ENCODE assay signal across 10 cellular contexts in genomic region chr9:98861881-98862501, GRCh38. TPM values are rescaled to one million over a fixed set of nuclear protein-coding genes. Genes with fewer than 3 reads are reported as not detected.
DNase-seq lines count a peak whose midpoint lies in the region; ATAC-seq and TF ChIP-seq lines count a peak whose summit lies in the region.
"Had no signal": no experiment of that assay in that cellular context is flagged by ENCODE, and none has a peak within 500 bp of the region (broad histone marks: within the 10 kb centered on the region; RNA-seq: fewer than 3 reads in every experiment).

No MANE protein-coding gene starts in this region.

- H3K23ac ChIP-seq in trophoblast cell (ENCODE audit: low read length): no peak overlapping the region

- H3K18ac ChIP-seq in trophoblast cell (ENCODE audit: low read length): no peak overlapping the region

- no peaks in the 10 kb centered on the region for H4K20me1 ChIP-seq in BLaER1 treated with 17β-estradiol and CSF1 and Interleukin-3, amounts not matched to agents 10 nM and 100 nM

- no peak for TF ChIP-seq POLR2A in esophagus squamous epithelium (IDR thresholded peaks at IDR 0.05)

- no peak overlapping the region for H4K91ac ChIP-seq in trophoblast cell (ENCODE audit: low read depth, low read length)

- H2BK120ac ChIP-seq in trophoblast cell (ENCODE audit: insufficient read depth, low read length, poor library complexity): no peak overlapping the region

- H3K27ac ChIP-seq in BLaER1 treated with 17β-estradiol and CSF1 and Interleukin-3, amounts not matched to agents 10 nM and 100 nM: peak overlapping the region in 9 of 11 experiments; percentile 44 to 99 (median 83); a peak in 17 of 22 replicates
- peak overlapping the region in 3 of 4 donors; percentile 58 to 78 (median 64) for H3K27ac ChIP-seq in esophagus squamous epithelium
- H3K27ac ChIP-seq in trophoblast cell (ENCODE audit: low read depth, low read length): no peak overlapping the region

- no peak overlapping the region for H4K8ac ChIP-seq in trophoblast cell (ENCODE audit: low read depth, low read length)

- intact Hi-C loops in esophagus squamous epithelium (cut with DNase I): no loop called here

- H4K12ac ChIP-seq in trophoblast cell (ENCODE audit: low read depth, low read length): no peak overlapping the region

- TF ChIP-seq CTCF in esophagus squamous epithelium (IDR thresholded peaks at IDR 0.05): no peak

- no peaks in the 10 kb centered on the region; a peak in 1 of 22 replicates for H3K27me3 ChIP-seq in BLaER1 treated with 17β-estradiol and CSF1 and Interleukin-3, amounts not matched to agents 10 nM and 100 nM
- H3K27me3 ChIP-seq in esophagus squamous epithelium (no peaks in the 10 kb centered on the region), trophoblast cell (ENCODE audit: insufficient read depth, low read length) (no peaks in the 10 kb centered on the region)

- H3K4me1 ChIP-seq in BLaER1 treated with 17β-estradiol and CSF1 and Interleukin-3, amounts not matched to agents 10 nM and 100 nM: peaks cover 56 to 91% (median 80%) of the 10 kb centered on the region in 10 experiments
- H3K4me1 ChIP-seq in esophagus squamous epithelium (peaks cover 4 to 47% (median 13%) of the 10 kb centered on the region in 3 donors), trophoblast cell (ENCODE audit: control insufficient read depth in 1 of 2, insufficient read depth in 2 of 2, low read length in 2 of 2) (no peaks in the 10 kb centered on the region)

- no peaks in the 10 kb centered on the region for H3K36me3 ChIP-seq in BLaER1 treated with 17β-estradiol and CSF1 and Interleukin-3, amounts not matched to agents 10 nM and 100 nM
- H3K36me3 ChIP-seq in esophagus squamous epithelium (no peaks in the 10 kb centered on the region), trophoblast cell (ENCODE audit: control insufficient read depth in 1 of 2, insufficient read depth in 2 of 2, low read length in 2 of 2) (no peaks in the 10 kb centered on the region)

- H3K14ac ChIP-seq in trophoblast cell (ENCODE audit: low read length): no peak overlapping the region

- no peak overlapping the region for H2AFZ ChIP-seq in trophoblast cell (ENCODE audit: insufficient read depth, low read length, poor library complexity)

- H3K4me2 ChIP-seq in BLaER1 treated with 17β-estradiol and CSF1 and Interleukin-3, amounts not matched to agents 10 nM and 100 nM: peak overlapping the region; percentile 55 to 96 (median 87)
- no peak overlapping the region for H3K4me2 ChIP-seq in trophoblast cell (ENCODE audit: low read length)

- no peak overlapping the region for H2BK12ac ChIP-seq in trophoblast cell (ENCODE audit: low read length)

- peak overlapping the region in 10 of 11 experiments; percentile 26 to 74 (median 66); a peak in 16 of 22 replicates for H3K9ac ChIP-seq in BLaER1 treated with 17β-estradiol and CSF1 and Interleukin-3, amounts not matched to agents 10 nM and 100 nM
- H3K9ac ChIP-seq in trophoblast cell (ENCODE audit: low read length): no peak overlapping the region

- peaks cover 0 to 20% (median 15%) of the 10 kb centered on the region in 11 experiments; a peak in 14 of 22 replicates for H3K9me3 ChIP-seq in BLaER1 treated with 17β-estradiol and CSF1 and Interleukin-3, amounts not matched to agents 10 nM and 100 nM (replicated peaks in 1 of 11)
- no peaks in the 10 kb centered on the region for H3K9me3 ChIP-seq in esophagus squamous epithelium
- no peaks in the 10 kb centered on the region for H3K9me3 ChIP-seq in trophoblast cell (ENCODE audit: insufficient read depth, low read depth, low read length)

- H3K4ac ChIP-seq in trophoblast cell (ENCODE audit: low read depth, low read length): no peak overlapping the region

- no peak overlapping the region for H2BK5ac ChIP-seq in trophoblast cell (ENCODE audit: low read depth, low read length, poor library complexity)

- no peak overlapping the region; a peak in 1 of 20 replicates for H3K4me3 ChIP-seq in BLaER1 treated with 17β-estradiol and CSF1 and Interleukin-3, amounts not matched to agents 10 nM and 100 nM
- H3K4me3 ChIP-seq in esophagus squamous epithelium (no peak overlapping the region), trophoblast cell (ENCODE audit: low read depth, low read length) (no peak overlapping the region)

- no peaks in the 10 kb centered on the region for H3K79me1 ChIP-seq in trophoblast cell (ENCODE audit: low read length)

- H2AK5ac ChIP-seq in trophoblast cell (ENCODE audit: low read length): no peak overlapping the region

- H3K79me2 ChIP-seq in trophoblast cell (ENCODE audit: control insufficient read depth, insufficient read depth, low read length, poor library complexity): no peaks in the 10 kb centered on the region

- no peak for ATAC-seq in GM18858 (IDR thresholded peaks at IDR 0.05; ENCODE audit: unreplicated experiment)

- DNase-seq in NCI-H460 (ENCODE audit: extremely low read depth, low read depth) (peak; percentile 31), esophagus squamous epithelium (lab: John Stamatoyannopoulos, UW) (no peak), trophoblast cell (peak; percentile 98), NCI-H2171 treated with DMSO at 0.1 percent for 48 hours (lab: John Stamatoyannopoulos, UW) (no peak), GM19240 (ENCODE audit: insufficient read length, low spot score) (no peak), NCI-H146 treated with DMSO at 0.1 percent for 48 hours (lab: John Stamatoyannopoulos, UW; ENCODE audit: unreplicated experiment) (no peak)
- DNase-seq: NCI-H226; stimulated activated CD4-positive, alpha-beta T cell treated with anti-CD3 and anti-CD28 coated beads, Interleukin-12 subunit alpha, Interleukin-12 subunit beta, amount 100 ng/mL, for 4 hours had no signal

- 49 to 61% methylated on average over 6 to 7 of the region's 7 CpGs for WGBS in esophagus squamous epithelium, 2 donors
- WGBS in trophoblast cell (ENCODE audit: extremely low coverage, insufficient coverage, insufficient read length): no CpG with 5 or more reads among the region's 7 CpGs

RNA-seq across cellular contexts. Expression of gene GALNT12, which starts 54.5 kb away (rescaled TPM):
- total RNA-seq in NCI-H460 (2014; rRNA removed; shearing (Covaris generic)): 8.6 and 8.8 TPM in 2 replicates
- 23.5 and 35.7 TPM in 2 replicates for polyA plus RNA-seq in NCI-H460 (2014; cell fraction: nucleus; rRNA removed)
- 10 to 100 TPM; 17.5 to 25.9 (median 21.1) TPM for total RNA-seq in esophagus squamous epithelium
- 3.4 and 3.7 TPM in 2 replicates for polyA plus RNA-seq in trophoblast cell (2013)

Comparison
In these comparisons a context has a peak if more than half of its experiments do, and no peak if none do; other contexts are left out.
1. DNase-seq: peak in NCI-H460 (single experiment) and trophoblast cell (2 of 2); none in esophagus squamous epithelium (single experiment), NCI-H2171 treated with DMSO at 0.1 percent for 48 hours (single experiment), GM19240 (single experiment) and NCI-H146 treated with DMSO at 0.1 percent for 48 hours (single experiment).